28 cellular contexts compared by ENCODE assay signal in genomic region chr12:44462729-44463128, GRCh38.
"Had no signal": no experiment of that assay in that cellular context is flagged by ENCODE, and none has a peak within 500 bp of the region (broad histone marks: within the 10 kb centered on the region; RNA-seq: fewer than 3 reads in every experiment).

No MANE protein-coding gene starts in this region.

- H3K27me3 Mint-ChIP-seq: stimulated activated naive B cell treated with anti-CD40 and anti-IgM and Interleukin-4, amounts not matched to agents 10 μg/mL and 1 μg/mL and 100 μg/mL, for 72 hours; stimulated activated naive CD8-positive, alpha-beta T cell treated with anti-CD3 and anti-CD28 coated beads, Interleukin-15, amount 100 ng/mL, for 72 hours; stimulated activated naive CD8-positive, alpha-beta T cell treated with anti-CD3 and anti-CD28 coated beads, Interleukin-15, Interleukin-2, amounts not matched to agents 100 ng/mL and 50 ng/mL, for 24 hours; type B pancreatic cell had no signal

- H3K27ac ChIP-seq: stomach, suprapubic skin, testis, thoracic aorta, thyroid gland, tibial artery, tibial nerve, transverse colon, upper lobe of left lung, upper lobe of right lung, uterus, vagina had no signal

- H3K27ac Mint-ChIP-seq: stimulated activated effector memory CD8-positive, alpha-beta T cell treated with anti-CD3 and anti-CD28 coated beads, Interleukin-12 subunit alpha, Interleukin-12 subunit beta, amount 100 ng/mL, for 72 hours; stimulated activated memory B cell treated with anti-CD40 and anti-IgM and Interleukin-4, amounts not matched to agents 10 μg/mL and 1 μg/mL and 100 μg/mL, for 72 hours; stimulated activated naive B cell treated with anti-CD40 and anti-IgM and Interleukin-4, amounts not matched to agents 10 μg/mL and 1 μg/mL and 100 μg/mL, for 72 hours; stimulated activated naive CD8-positive, alpha-beta T cell treated with anti-CD3 and anti-CD28 coated beads, Interleukin-15, amount 100 ng/mL, for 72 hours; stimulated activated naive CD8-positive, alpha-beta T cell treated with anti-CD3 and anti-CD28 coated beads, Interleukin-15, Interleukin-2, amounts not matched to agents 100 ng/mL and 50 ng/mL, for 24 hours; type B pancreatic cell had no signal

- H3K36me3 Mint-ChIP-seq: stimulated activated effector memory CD8-positive, alpha-beta T cell treated with anti-CD3 and anti-CD28 coated beads, Interleukin-12 subunit alpha, Interleukin-12 subunit beta, amount 100 ng/mL, for 72 hours; stimulated activated memory B cell treated with anti-CD40 and anti-IgM and Interleukin-4, amounts not matched to agents 10 μg/mL and 1 μg/mL and 100 μg/mL, for 72 hours; stimulated activated naive B cell treated with anti-CD40 and anti-IgM and Interleukin-4, amounts not matched to agents 10 μg/mL and 1 μg/mL and 100 μg/mL, for 72 hours had no signal

- H3K9me3 ChIP-seq: suprapubic skin, testis, thoracic aorta, thyroid gland, tibial artery, transverse colon, upper lobe of left lung, upper lobe of right lung, uterus, vagina had no signal

- H3K4me3 ChIP-seq: stomach, suprapubic skin, testis, thoracic aorta, thyroid gland, tibial artery, tibial nerve, transverse colon, upper lobe of left lung, upper lobe of right lung, uterus, vagina had no signal

- H3K4me3 Mint-ChIP-seq: stimulated activated effector memory CD8-positive, alpha-beta T cell treated with anti-CD3 and anti-CD28 coated beads, Interleukin-12 subunit alpha, Interleukin-12 subunit beta, amount 100 ng/mL, for 72 hours; stimulated activated memory B cell treated with anti-CD40 and anti-IgM and Interleukin-4, amounts not matched to agents 10 μg/mL and 1 μg/mL and 100 μg/mL, for 72 hours; stimulated activated naive B cell treated with anti-CD40 and anti-IgM and Interleukin-4, amounts not matched to agents 10 μg/mL and 1 μg/mL and 100 μg/mL, for 72 hours; stimulated activated naive CD8-positive, alpha-beta T cell treated with anti-CD3 and anti-CD28 coated beads, Interleukin-15, amount 100 ng/mL, for 72 hours; stimulated activated naive CD8-positive, alpha-beta T cell treated with anti-CD3 and anti-CD28 coated beads, Interleukin-15, Interleukin-2, amounts not matched to agents 100 ng/mL and 50 ng/mL, for 24 hours; type B pancreatic cell had no signal

- H3K4me1 ChIP-seq: stomach, suprapubic skin, testis, tibial artery, tibial nerve, transverse colon, upper lobe of left lung, upper lobe of right lung, uterus, vagina had no signal

- H3K36me3 ChIP-seq: stomach, suprapubic skin, thoracic aorta, thyroid gland, tibial artery, tibial nerve, transverse colon, upper lobe of left lung, upper lobe of right lung, uterus, vagina had no signal

- ATAC-seq: stimulated activated effector memory CD8-positive, alpha-beta T cell treated with anti-CD3 and anti-CD28 coated beads, Interleukin-12 subunit alpha, Interleukin-12 subunit beta, amount 100 ng/mL, for 72 hours; stimulated activated memory B cell treated with anti-CD40 and anti-IgM and Interleukin-4, amounts not matched to agents 10 μg/mL and 1 μg/mL and 100 μg/mL, for 72 hours; stimulated activated naive B cell treated with anti-CD40 and anti-IgM and Interleukin-4, amounts not matched to agents 10 μg/mL and 1 μg/mL and 100 μg/mL, for 72 hours; stimulated activated naive CD8-positive, alpha-beta T cell treated with anti-CD3 and anti-CD28 coated beads, Interleukin-15, amount 100 ng/mL, for 72 hours; stimulated activated naive CD8-positive, alpha-beta T cell treated with anti-CD3 and anti-CD28 coated beads, Interleukin-15, Interleukin-2, amounts not matched to agents 100 U/mL and 50 U/mL, for 24 hours; upper lobe of right lung had no signal

- H3K27me3 ChIP-seq: stomach, suprapubic skin, testis, thyroid gland, tibial artery, tibial nerve, transverse colon, upper lobe of left lung, upper lobe of right lung, uterus, vagina had no signal

- DNase-seq: stimulated activated CD4-positive, alpha-beta T cell treated with anti-CD3 and anti-CD28 coated beads, Interleukin-2, amount 100 ng/mL, for 48 hours; stimulated activated CD4-positive, alpha-beta T cell treated with anti-CD3 and anti-CD28 coated beads, Interleukin-4, amount 100 ng/mL, for 1 hour; stimulated activated CD4-positive, alpha-beta T cell treated with anti-CD3 and anti-CD28 coated beads, Interleukin-4, amount 100 ng/mL, for 24 hours; stimulated activated CD4-positive, alpha-beta T cell treated with anti-CD3 and anti-CD28 coated beads, Interleukin-4, amount 100 ng/mL, for 4 hours; stimulated activated CD8-positive, alpha-beta memory T cell treated with anti-CD3 and anti-CD28 coated beads, Interleukin-4, amount 100 ng/mL, for 48 hours; stimulated activated naive B cell treated with anti-CD40 and anti-IgM and Interleukin-4, amounts not matched to agents 10 μg/mL and 1 μg/mL and 100 μg/mL, for 72 hours; stimulated activated naive CD4-positive, alpha-beta T cell; stimulated activated naive CD4-positive, alpha-beta T cell treated with Interleukin-2 at 50 U/mL for 16 hours; stimulated activated naive CD8-positive, alpha-beta T cell treated with anti-CD3 and anti-CD28 coated beads, Interleukin-15, amount 100 ng/mL, for 72 hours; stimulated activated naive CD8-positive, alpha-beta T cell treated with anti-CD3 and anti-CD28 coated beads, Interleukin-15, Interleukin-2, amounts not matched to agents 100 U/mL and 50 U/mL, for 24 hours; stomach; substantia nigra; testis; thyroid gland; tibial artery; transverse colon; trophoblast cell; upper lobe of left lung; upper lobe of right lung; uterus had no signal

- H3K4me1 Mint-ChIP-seq: stimulated activated effector memory CD8-positive, alpha-beta T cell treated with anti-CD3 and anti-CD28 coated beads, Interleukin-12 subunit alpha, Interleukin-12 subunit beta, amount 100 ng/mL, for 72 hours; stimulated activated memory B cell treated with anti-CD40 and anti-IgM and Interleukin-4, amounts not matched to agents 10 μg/mL and 1 μg/mL and 100 μg/mL, for 72 hours; stimulated activated naive B cell treated with anti-CD40 and anti-IgM and Interleukin-4, amounts not matched to agents 10 μg/mL and 1 μg/mL and 100 μg/mL, for 72 hours; stimulated activated naive CD8-positive, alpha-beta T cell treated with anti-CD3 and anti-CD28 coated beads, Interleukin-15, amount 100 ng/mL, for 72 hours had no signal
